Comparison of ENCODE assay signal across 8 cellular contexts in genomic region chr10:15141136-15142067, GRCh38. TPM values are rescaled to one million over a fixed set of nuclear protein-coding genes. Genes with fewer than 3 reads are reported as not detected.
DNase-seq lines count a peak whose midpoint lies in the region; ATAC-seq and TF ChIP-seq lines count a peak whose summit lies in the region.

No MANE protein-coding gene starts in this region.

- no peaks in the 10 kb centered on the region; the same call in 1 of the 2 replicates for H3K36me3 ChIP-seq in GM06990 (ENCODE audit: control insufficient read depth, insufficient read depth, low read length)
- peaks cover 16% of the 10 kb centered on the region for H3K36me3 ChIP-seq in brain microvascular endothelial cell (replicated peaks)

- H3K4me3 ChIP-seq in GM06990 (replicated peaks; ENCODE audit: low read depth, low read length) (peak overlapping the region; percentile 46), brain microvascular endothelial cell (ENCODE audit: low read depth, low read length) (no peak overlapping the region)
- peak overlapping the region; percentile 39 for H3K4me3 ChIP-seq in Jurkat, Clone E6-1 (ENCODE audit: low read length)

- H3K9me3 Mint-ChIP-seq in activated CD8-positive, alpha-beta memory T cell treated with anti-CD3 and anti-CD28 coated beads, Interleukin-2, amount 10 ng/mL, durations not matched to agents 7 days and 5 days (ENCODE audit: low read depth), result no peaks in the 10 kb centered on the region
- no peaks in the 10 kb centered on the region for H3K9me3 Mint-ChIP-seq in endothelial cell (ENCODE audit: unreplicated experiment)

- H3K27ac ChIP-seq in brain microvascular endothelial cell, result no peak overlapping the region

- TF ChIP-seq CTCF in GM06990 (IDR thresholded peaks at IDR 0.05; ENCODE audit: insufficient read depth, low read length, poor library complexity, severe bottlenecking) (no peak), brain microvascular endothelial cell (IDR thresholded peaks at IDR 0.05; ENCODE audit: low read depth, low read length, missing control alignments) (no peak), endothelial cell (IDR thresholded peaks at IDR 0.05; ENCODE audit: unreplicated experiment) (no peak)

- H3K27ac Mint-ChIP-seq in activated CD8-positive, alpha-beta memory T cell treated with anti-CD3 and anti-CD28 coated beads, Interleukin-2, amount 10 ng/mL, durations not matched to agents 7 days and 5 days, result no peak overlapping the region
- H3K27ac Mint-ChIP-seq in endothelial cell (ENCODE audit: unreplicated experiment), result no peak overlapping the region

- H3K4me3 Mint-ChIP-seq in activated CD8-positive, alpha-beta memory T cell treated with anti-CD3 and anti-CD28 coated beads, Interleukin-2, amount 10 ng/mL, durations not matched to agents 7 days and 5 days, result no peak overlapping the region
- H3K4me3 Mint-ChIP-seq in endothelial cell (ENCODE audit: unreplicated experiment), result no peak overlapping the region

- CTCF ChIA-PET in activated CD8-positive, alpha-beta memory T cell treated with anti-CD3 and anti-CD28 coated beads, Interleukin-2, amount 10 ng/mL, durations not matched to agents 7 days and 5 days (lab: Charles Lee), result interaction anchor here (0.9 to 1.2 kb wide), 2 partner anchors 9 to 160 kb away, joined by 3 read pairs; no protein-coding TSS in a partner anchor

- peak; percentile 93 for ATAC-seq in GM21390 (IDR thresholded peaks at IDR 0.05; ENCODE audit: unreplicated experiment)
- no peak for ATAC-seq in activated CD8-positive, alpha-beta memory T cell treated with anti-CD3 and anti-CD28 coated beads, Interleukin-2, amount 10 ng/mL, durations not matched to agents 7 days and 5 days
- no peak for ATAC-seq in HG03521 (IDR thresholded peaks at IDR 0.05; ENCODE audit: unreplicated experiment)
- ATAC-seq in Right ventricle myocardium inferior, result no peak

- DNase-seq in GM06990 (ENCODE audit: extremely low read depth, insufficient read length) (peak; percentile 29), brain microvascular endothelial cell (peak; percentile 25), endothelial cell (ENCODE audit: low spot score) (no peak), Right ventricle myocardium inferior (ENCODE audit: missing footprints) (no peak)
- DNase-seq in Jurkat, Clone E6-1 (ENCODE audit: low read depth, low spot score), result peak; percentile 81
- DNase-seq in activated CD8-positive, alpha-beta memory T cell treated with anti-CD3 and anti-CD28 coated beads, Interleukin-2, amount 10 ng/mL, durations not matched to agents 7 days and 5 days, result no peak

- H3K27me3 Mint-ChIP-seq in activated CD8-positive, alpha-beta memory T cell treated with anti-CD3 and anti-CD28 coated beads, Interleukin-2, amount 10 ng/mL, durations not matched to agents 7 days and 5 days, result no peaks in the 10 kb centered on the region
- peaks cover 2% of the 10 kb centered on the region for H3K27me3 Mint-ChIP-seq in endothelial cell (ENCODE audit: unreplicated experiment)

- H3K27me3 ChIP-seq in GM06990 (replicated peaks; ENCODE audit: control insufficient read depth, insufficient read depth, low read length) (no peaks in the 10 kb centered on the region), brain microvascular endothelial cell (replicated peaks) (no peaks in the 10 kb centered on the region)

- in situ Hi-C loops in brain microvascular endothelial cell (cut with HindIII; ENCODE audit: low pct_ligation_motif_present, low sequenced_read_pairs), result no loop called here

- H3K4me1 Mint-ChIP-seq in activated CD8-positive, alpha-beta memory T cell treated with anti-CD3 and anti-CD28 coated beads, Interleukin-2, amount 10 ng/mL, durations not matched to agents 7 days and 5 days, result peaks cover 18% of the 10 kb centered on the region
- peaks cover 8% of the 10 kb centered on the region for H3K4me1 Mint-ChIP-seq in endothelial cell (ENCODE audit: unreplicated experiment)

- intact Hi-C loops in Right ventricle myocardium inferior (cut with DNase I), result no loop called here

- peaks cover 19% of the 10 kb centered on the region for H3K36me3 Mint-ChIP-seq in activated CD8-positive, alpha-beta memory T cell treated with anti-CD3 and anti-CD28 coated beads, Interleukin-2, amount 10 ng/mL, durations not matched to agents 7 days and 5 days
- no peaks in the 10 kb centered on the region for H3K36me3 Mint-ChIP-seq in endothelial cell (ENCODE audit: low read depth, unreplicated experiment)

RNA-seq across cellular contexts. Expression of gene NMT2, which starts 27.1 kb away (rescaled TPM):
- 28.3 TPM for polyA plus RNA-seq in Jurkat, Clone E6-1 (2012; ENCODE audit: insufficient read depth, insufficient read length)
- total RNA-seq in activated CD8-positive, alpha-beta memory T cell treated with anti-CD3 and anti-CD28 coated beads, Interleukin-2, amount 10 ng/mL, durations not matched to agents 7 days and 5 days, result 10 to 100 TPM; 21.3 to 31.7 TPM
- total RNA-seq in endothelial cell (ENCODE audit: unreplicated experiment), result 7.4 TPM
- 14.3 TPM for total RNA-seq in Right ventricle myocardium inferior

RNA-seq across cellular contexts. Expression of gene RPP38, which starts 44.2 kb away (rescaled TPM):
- polyA plus RNA-seq in Jurkat, Clone E6-1 (2012; ENCODE audit: insufficient read depth, insufficient read length), result 29.0 TPM
- total RNA-seq in activated CD8-positive, alpha-beta memory T cell treated with anti-CD3 and anti-CD28 coated beads, Interleukin-2, amount 10 ng/mL, durations not matched to agents 7 days and 5 days, result 10 to 100 TPM; 17.2 to 22.3 TPM
- 13.0 TPM for total RNA-seq in endothelial cell (ENCODE audit: unreplicated experiment)
- total RNA-seq in Right ventricle myocardium inferior, result 9.1 TPM

RNA-seq across cellular contexts. Expression of gene ACBD7, which starts 52.8 kb away (rescaled TPM):
- 16.0 TPM for polyA plus RNA-seq in Jurkat, Clone E6-1 (2012; ENCODE audit: insufficient read depth, insufficient read length)
- 1 to 10 TPM; 1.5 to 1.9 TPM for total RNA-seq in activated CD8-positive, alpha-beta memory T cell treated with anti-CD3 and anti-CD28 coated beads, Interleukin-2, amount 10 ng/mL, durations not matched to agents 7 days and 5 days
- 0.33 TPM for total RNA-seq in endothelial cell (ENCODE audit: unreplicated experiment)
- total RNA-seq in Right ventricle myocardium inferior, result not detected

Comparison
In these comparisons a context has a peak if more than half of its experiments do, and no peak if none do; other contexts are left out.
1. DNase-seq: peak in GM06990 (single experiment), Jurkat, Clone E6-1 (single experiment) and brain microvascular endothelial cell (single experiment); none in activated CD8-positive, alpha-beta memory T cell treated with anti-CD3 and anti-CD28 coated beads, Interleukin-2, amount 10 ng/mL, durations not matched to agents 7 days and 5 days (single experiment), endothelial cell (single experiment) and Right ventricle myocardium inferior (single experiment).